8 cellular contexts compared by ENCODE assay signal in the genomic region with DNA sequence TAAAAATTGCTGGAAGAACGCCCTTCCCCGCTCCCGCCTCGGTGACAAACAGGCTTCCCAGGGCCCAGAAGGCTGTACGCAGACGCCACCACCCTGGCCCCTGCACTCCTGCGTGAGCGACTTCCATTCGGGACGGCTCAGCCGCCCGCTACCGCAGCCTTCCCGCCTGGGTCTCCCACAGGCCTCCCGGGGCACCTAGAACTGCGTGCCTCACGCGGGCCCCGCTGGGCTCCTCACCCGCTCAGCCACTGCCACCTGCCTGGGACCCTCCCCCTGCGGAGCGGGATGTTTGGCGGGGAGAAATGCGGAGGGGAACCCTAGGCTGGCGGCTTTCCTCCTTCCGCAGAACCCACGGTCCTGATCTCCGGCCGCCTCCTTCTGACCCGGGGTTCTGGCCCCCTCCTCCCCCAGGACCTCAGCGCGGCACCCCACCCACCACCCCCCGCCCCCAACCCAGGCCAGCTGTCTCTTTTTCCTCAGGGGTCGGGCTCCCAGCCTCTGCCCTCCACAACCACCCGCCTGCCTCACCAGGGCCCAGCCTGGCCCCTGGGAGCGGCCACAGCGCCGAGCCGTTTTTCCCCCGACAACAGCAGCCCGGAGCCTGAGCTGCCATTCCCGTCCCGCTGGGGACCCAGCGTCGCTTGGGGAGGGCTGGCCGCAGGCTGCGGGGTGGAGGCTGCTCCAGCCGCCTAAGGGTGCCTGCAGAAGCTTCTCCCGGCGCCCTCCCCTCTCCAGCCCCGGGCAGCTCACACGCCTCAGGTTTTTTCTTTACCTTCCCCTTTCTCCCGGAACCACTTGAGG. TPM values are rescaled to one million over a fixed set of nuclear protein-coding genes. Genes with fewer than 3 reads are reported as not detected.
DNase-seq lines count a peak whose midpoint lies in the region; ATAC-seq and TF ChIP-seq lines count a peak whose summit lies in the region.

No MANE protein-coding gene starts in this region.

- peaks cover 5% of the 10 kb centered on the region for H3K27me3 Mint-ChIP-seq in activated CD4-positive, alpha-beta T cell treated with anti-CD3 and anti-CD28 coated beads, Interleukin-2, amount 10 ng/mL, durations not matched to agents 7 days and 5 days
- H3K27me3 Mint-ChIP-seq in effector memory CD8-positive, alpha-beta T cell, result peaks cover 0 to 3% of the 10 kb centered on the region in 2 donors

- no peak overlapping the region for H3K27ac Mint-ChIP-seq in activated CD4-positive, alpha-beta T cell treated with anti-CD3 and anti-CD28 coated beads, Interleukin-2, amount 10 ng/mL, durations not matched to agents 7 days and 5 days
- no peak overlapping the region for H3K27ac Mint-ChIP-seq in effector memory CD8-positive, alpha-beta T cell

- no peak for TF ChIP-seq POLR2A in stomach (IDR thresholded peaks at IDR 0.05)

- H3K4me3 ChIP-seq in lower lobe of right lung (peak overlapping the region; percentile 63), stomach (peak overlapping the region; percentile 56 to 70 (median 61)), BE2C (ENCODE audit: low read depth, low read length) (no peak overlapping the region)

- POLR2A ChIA-PET in activated CD4-positive, alpha-beta T cell treated with anti-CD3 and anti-CD28 coated beads, Interleukin-2, amount 10 ng/mL, durations not matched to agents 7 days and 5 days (lab: Charles Lee), result interaction anchor here (1.0 kb wide), 1 partner anchor 10 kb away, joined by 5 read pairs; no protein-coding TSS in a partner anchor

- WGBS in stomach, 5 donors, result 1 to 8% (median 1%) methylated on average over 22 to 53 of the region's 53 CpGs

- intact Hi-C loops in lower lobe of right lung (cut with DNase I), result no loop called here
- intact Hi-C loops in stomach (cut with DNase I; ENCODE audit: low total_unique reads), result no loop called here

- no peak for TF ChIP-seq EP300 in stomach (IDR thresholded peaks at IDR 0.05)

- H3K36me3 ChIP-seq in lower lobe of right lung, result no peaks in the 10 kb centered on the region
- no peaks in the 10 kb centered on the region for H3K36me3 ChIP-seq in stomach
- no peaks in the 10 kb centered on the region for H3K36me3 ChIP-seq in BE2C

- H3K9me3 ChIP-seq in lower lobe of right lung (no peaks in the 10 kb centered on the region), stomach (no peaks in the 10 kb centered on the region), BE2C (no peaks in the 10 kb centered on the region)

- H3K4me1 ChIP-seq in lower lobe of right lung, result peaks cover 12% of the 10 kb centered on the region
- peaks cover 0 to 21% (median 7%) of the 10 kb centered on the region in 4 donors for H3K4me1 ChIP-seq in stomach
- H3K4me1 ChIP-seq in BE2C, result peaks cover 16% of the 10 kb centered on the region

- H3K9me3 Mint-ChIP-seq in activated CD4-positive, alpha-beta T cell treated with anti-CD3 and anti-CD28 coated beads, Interleukin-2, amount 10 ng/mL, durations not matched to agents 7 days and 5 days, result no peaks in the 10 kb centered on the region
- no peaks in the 10 kb centered on the region for H3K9me3 Mint-ChIP-seq in effector memory CD8-positive, alpha-beta T cell

- H3K27me3 ChIP-seq in lower lobe of right lung (ENCODE audit: low read depth) (no peaks in the 10 kb centered on the region), stomach (no peaks in the 10 kb centered on the region), BE2C (no peaks in the 10 kb centered on the region)

- peaks cover 4% of the 10 kb centered on the region for H3K4me1 Mint-ChIP-seq in activated CD4-positive, alpha-beta T cell treated with anti-CD3 and anti-CD28 coated beads, Interleukin-2, amount 10 ng/mL, durations not matched to agents 7 days and 5 days
- H3K4me1 Mint-ChIP-seq in effector memory CD8-positive, alpha-beta T cell (ENCODE audit: low read depth in 2 of 2), result peaks cover 0 to 3% of the 10 kb centered on the region in 2 donors

- ATAC-seq in effector memory CD8-positive, alpha-beta T cell (replicated peaks), result peak; percentile 62
- ATAC-seq in lower lobe of right lung, result peak; percentile 84 to 88

- TF ChIP-seq CTCF in lower lobe of right lung (IDR thresholded peaks at IDR 0.05) (no peak), stomach (IDR thresholded peaks at IDR 0.05) (no peak), BE2C (IDR thresholded peaks at IDR 0.05; ENCODE audit: low read depth, low read length) (no peak)

- CTCF ChIA-PET in activated CD4-positive, alpha-beta T cell treated with anti-CD3 and anti-CD28 coated beads, Interleukin-2, amount 10 ng/mL, durations not matched to agents 7 days and 5 days (lab: Charles Lee), result interaction anchor here (0.9 to 1.2 kb wide), 3 partner anchors 16 to 45 kb away, joined by 3 to 4 read pairs (median 4); no protein-coding TSS in a partner anchor

- H3K36me3 Mint-ChIP-seq in activated CD4-positive, alpha-beta T cell treated with anti-CD3 and anti-CD28 coated beads, Interleukin-2, amount 10 ng/mL, durations not matched to agents 7 days and 5 days (ENCODE audit: low read depth), result no peaks in the 10 kb centered on the region
- peaks cover 8% of the 10 kb centered on the region for H3K36me3 Mint-ChIP-seq in effector memory CD8-positive, alpha-beta T cell (ENCODE audit: insufficient read depth)

- H3K27ac ChIP-seq in lower lobe of right lung (peak overlapping the region; percentile 78), stomach (peak overlapping the region; percentile 57 to 89 (median 75))

- H3K4me3 Mint-ChIP-seq in activated CD4-positive, alpha-beta T cell treated with anti-CD3 and anti-CD28 coated beads, Interleukin-2, amount 10 ng/mL, durations not matched to agents 7 days and 5 days, result peak overlapping the region; percentile 51
- peak overlapping the region; percentile 62 to 70 for H3K4me3 Mint-ChIP-seq in effector memory CD8-positive, alpha-beta T cell

- peak; percentile 66 for DNase-seq in activated effector memory CD4-positive, alpha-beta T cell treated with anti-CD3 and anti-CD28 coated beads, Interleukin-2, amount 50 U/mL, for 16 hours
- DNase-seq in activated effector memory CD4-positive, alpha-beta T cell treated with Interleukin-2 at 50 U/mL for 16 hours, result no peak
- peak; percentile 11 for DNase-seq in activated CD4-positive, alpha-beta T cell treated with anti-CD3 and anti-CD28 coated beads, Interleukin-2, amount 10 ng/mL, durations not matched to agents 7 days and 5 days
- DNase-seq in effector memory CD8-positive, alpha-beta T cell, result no peak
- DNase-seq in lower lobe of right lung (peak; percentile 62), stomach (peak; percentile 51), BE2C (no peak), NCI-H1930 (lab: John Stamatoyannopoulos, UW) (no peak)

RNA-seq across cellular contexts. Expression of a gene that starts 27.6 kb away (rescaled TPM):
- total RNA-seq in activated CD4-positive, alpha-beta T cell treated with anti-CD3 and anti-CD28 coated beads, Interleukin-2, amount 10 ng/mL, durations not matched to agents 7 days and 5 days, result 100 to 1,000 TPM; 226 to 264 TPM
- total RNA-seq in lower lobe of right lung, result 278 TPM
- total RNA-seq in stomach, result 100 to 1,000 TPM in 2 of 5 donors, 10 to 100 TPM in 3; 33.6 to 159 (median 85.8) TPM
- polyA plus RNA-seq in stomach, result 100 to 1,000 TPM in 2 of 3 donors, 10 to 100 TPM in 1; 96.6 to 166 (median 134) TPM
- 342 TPM for polyA plus RNA-seq in BE2C (2012; ENCODE audit: insufficient read depth, insufficient read length, low read depth)

RNA-seq across cellular contexts. Expression of a gene that starts 47.8 kb away (rescaled TPM):
- 100 to 1,000 TPM; 164 to 177 TPM for total RNA-seq in activated CD4-positive, alpha-beta T cell treated with anti-CD3 and anti-CD28 coated beads, Interleukin-2, amount 10 ng/mL, durations not matched to agents 7 days and 5 days
- 198 TPM for total RNA-seq in lower lobe of right lung
- total RNA-seq in stomach, result 100 to 1,000 TPM in 4 of 5 donors, 10 to 100 TPM in 1; 80.5 to 328 (median 131) TPM
- 10 to 100 TPM; 39.9 to 87.1 (median 83.0) TPM for polyA plus RNA-seq in stomach
- 221 TPM for polyA plus RNA-seq in BE2C (2012; ENCODE audit: insufficient read depth, insufficient read length, low read depth)

Comparison
In these comparisons a context has a peak if more than half of its experiments do, and no peak if none do; other contexts are left out.
1. DNase-seq: peak in activated effector memory CD4-positive, alpha-beta T cell treated with anti-CD3 and anti-CD28 coated beads, Interleukin-2, amount 50 U/mL, for 16 hours (single experiment), activated CD4-positive, alpha-beta T cell treated with anti-CD3 and anti-CD28 coated beads, Interleukin-2, amount 10 ng/mL, durations not matched to agents 7 days and 5 days (single experiment), lower lobe of right lung (single experiment) and stomach (single experiment); none in activated effector memory CD4-positive, alpha-beta T cell treated with Interleukin-2 at 50 U/mL for 16 hours (single experiment), effector memory CD8-positive, alpha-beta T cell (0 of 3), BE2C (single experiment) and NCI-H1930 (0 of 2).